Comparison of ENCODE assay signal across 19 cellular contexts in genomic region chr11:16335236-16335962, GRCh38. TPM values are rescaled to one million over a fixed set of nuclear protein-coding genes. Genes with fewer than 3 reads are reported as not detected.
DNase-seq lines count a peak whose midpoint lies in the region; ATAC-seq, FAIRE-seq and TF ChIP-seq lines count a peak whose summit lies in the region.
"Had no signal": no experiment of that assay in that cellular context is flagged by ENCODE, and none has a peak within 500 bp of the region (broad histone marks: within the 10 kb centered on the region; RNA-seq: fewer than 3 reads in every experiment).

No MANE protein-coding gene starts in this region.

- H3K9me3 ChIP-seq in SK-N-MC (ENCODE audit: low read depth, low read length), result no peaks in the 10 kb centered on the region
- H3K9me3 ChIP-seq in liver (ENCODE audit: control insufficient read depth in 4 of 4, low read length in 3 of 4), result no peaks in the 10 kb centered on the region
- no peaks in the 10 kb centered on the region for H3K9me3 ChIP-seq in small intestine (ENCODE audit: control insufficient read depth, low read depth)

- H3K4me3 ChIP-seq in SK-N-MC (peak overlapping the region; percentile 9; the same call in 1 of the 2 replicates), epithelial cell of proximal tubule (ENCODE audit: low read depth, low read length) (no peak overlapping the region), liver (ENCODE audit: low read depth in 1 of 3, low read length in 3 of 3) (no peak overlapping the region), small intestine (ENCODE audit: low read depth in 1 of 2, low read length in 2 of 2) (no peak overlapping the region)
- H3K4me3 ChIP-seq: GM23338 had no signal

- WGBS in liver, result 80% methylated on average over 1 of the region's 1 CpG
- 16 to 51% (median 30%) methylated on average over 1 of the region's 1 CpG for WGBS in small intestine, 3 donors

- DNase-seq in SK-N-MC (ENCODE audit: low read depth, low spot score), result no peak
- DNase-seq in epithelial cell of proximal tubule (ENCODE audit: low read depth), result peak; percentile 44
- DNase-seq in small intestine, result peak; percentile 85
- DNase-seq in Right ventricle myocardium superior, result no peak
- DNase-seq: AML-193, HCEC 1CT, NCI-H1105, NCI-H2081, NCI-H2171 treated with DMSO at 0.1 percent for 48 hours, NCI-H446, NCI-H69 had no signal

- intact Hi-C loops in Right ventricle myocardium superior (cut with DNase I), result no loop called here

- no peak for FAIRE-seq in small intestine (lab: Jason Lieb, UNC)
- FAIRE-seq: G401.6, RCC 7860 had no signal

- H3K4me1 ChIP-seq in liver (ENCODE audit: control insufficient read depth in 4 of 4, insufficient read depth in 4 of 4, low read length in 3 of 4) (no peaks in the 10 kb centered on the region), small intestine (ENCODE audit: control insufficient read depth in 2 of 2, insufficient read depth in 1 of 2, low read depth in 1 of 2, low read length in 1 of 2) (no peaks in the 10 kb centered on the region)

- ATAC-seq in Right ventricle myocardium superior (ENCODE audit: poor library complexity), result no peak
- no peak for ATAC-seq in HG03175 (IDR thresholded peaks at IDR 0.05; ENCODE audit: unreplicated experiment)
- no peak for ATAC-seq in GM18511 (IDR thresholded peaks at IDR 0.05; ENCODE audit: unreplicated experiment)
- ATAC-seq: GM23338, Right ventricle myocardium inferior had no signal

- TF ChIP-seq CTCF in epithelial cell of proximal tubule (conservative IDR thresholded peaks at IDR 0.05; ENCODE audit: low read depth, low read length) (no peak), liver (IDR thresholded peaks at IDR 0.05; ENCODE audit: low read depth, low read length, missing input control) (no peak)

- H3K27ac ChIP-seq in SK-N-MC (peak overlapping the region; percentile 56), liver (ENCODE audit: low read depth in 1 of 2, low read length in 2 of 2) (no peak overlapping the region), small intestine (ENCODE audit: low read depth in 1 of 2, low read length in 1 of 2) (no peak overlapping the region)
- H3K27ac ChIP-seq: C4-2B had no signal

- TF ChIP-seq RAD21 in liver (IDR thresholded peaks at IDR 0.05), result no peak

- no peaks in the 10 kb centered on the region for H3K27me3 ChIP-seq in liver (ENCODE audit: control insufficient read depth in 4 of 4, insufficient read depth in 4 of 4, low read length in 3 of 4)
- no peaks in the 10 kb centered on the region for H3K27me3 ChIP-seq in small intestine (ENCODE audit: control insufficient read depth in 2 of 2, insufficient read depth in 2 of 2, low read length in 2 of 2)

- peaks cover 81% of the 10 kb centered on the region for H3K36me3 ChIP-seq in SK-N-MC (ENCODE audit: insufficient read depth, low read length)
- no peaks in the 10 kb centered on the region for H3K36me3 ChIP-seq in liver (ENCODE audit: control insufficient read depth in 4 of 4, insufficient read depth in 3 of 4, low read depth in 1 of 4, low read length in 3 of 4)
- no peaks in the 10 kb centered on the region for H3K36me3 ChIP-seq in small intestine (ENCODE audit: control insufficient read depth in 2 of 2, insufficient read depth in 2 of 2, low read length in 2 of 2)

- H3K9ac ChIP-seq in SK-N-MC (ENCODE audit: insufficient read length), result no peak overlapping the region
- no peak overlapping the region for H3K9ac ChIP-seq in liver (ENCODE audit: low read depth in 1 of 2, low read length in 2 of 2)

TF ChIP-seq in liver, 16 proteins besides CTCF, POLR2A, EP300 and RAD21:
- TF ChIP-seq HNF4G (IDR thresholded peaks at IDR 0.05), result peak; percentile 45
- TF ChIP-seq GABPA (IDR thresholded peaks at IDR 0.05 in 1 of 2, conservative IDR thresholded peaks at IDR 0.05 in 1 of 2), result no peak
- peak; percentile 62 to 70 for TF ChIP-seq HNF4A (conservative IDR thresholded peaks at IDR 0.05)

RNA-seq across cellular contexts. Expression of gene SOX6, which starts 20.9 kb away (rescaled TPM):
- total RNA-seq in epithelial cell of proximal tubule, result 0.36 and 1.6 TPM in 2 replicates
- 100 to 1,000 TPM in 1 of 2 donors, 10 to 100 TPM in 1; 20.8 to 111 TPM for total RNA-seq in liver
- 1 to 10 TPM; 2.4 to 8.8 TPM for polyA plus RNA-seq in liver
- polyA plus RNA-seq in small intestine, result 10 to 100 TPM in 1 of 3 donors, 1 to 10 TPM in 2; 4.6 to 10.3 (median 5.1) TPM
- 15.8 TPM for total RNA-seq in Right ventricle myocardium superior

Comparison
In these comparisons a context has a peak if more than half of its experiments do, and no peak if none do; other contexts are left out.
1. DNase-seq: peak in epithelial cell of proximal tubule (single experiment) and small intestine (single experiment); none in SK-N-MC (single experiment) and Right ventricle myocardium superior (single experiment).